ENCODE assay signal across 28 cellular contexts in genomic region chr5:105197531-105197930, GRCh38.
"Had no signal": no experiment of that assay in that cellular context is flagged by ENCODE, and none has a peak within 500 bp of the region (broad histone marks: within the 10 kb centered on the region; RNA-seq: fewer than 3 reads in every experiment).

No MANE protein-coding gene starts in this region.

- H3K79me2 ChIP-seq: parathyroid adenoma had no signal

- H2AFZ ChIP-seq: neural progenitor cell, parathyroid adenoma had no signal

- ATAC-seq: natural killer cell; psoas muscle; right cardiac atrium; sciatic nerve; stimulated activated memory B cell treated with anti-CD40 and anti-IgM and Interleukin-4, amounts not matched to agents 10 μg/mL and 1 μg/mL and 100 μg/mL, for 72 hours; stimulated activated naive CD8-positive, alpha-beta T cell treated with anti-CD3 and anti-CD28 coated beads, Interleukin-15, amount 100 ng/mL, for 72 hours; stimulated activated naive CD8-positive, alpha-beta T cell treated with anti-CD3 and anti-CD28 coated beads, Interleukin-15, Interleukin-2, amounts not matched to agents 100 U/mL and 50 U/mL, for 24 hours; upper lobe of right lung had no signal

- H3K4me2 ChIP-seq: neural progenitor cell, smooth muscle cell had no signal

- H3K27ac ChIP-seq: neural progenitor cell, ovary, parathyroid adenoma, psoas muscle, skin epidermis, spleen, suprapubic skin, testis, tibial artery, transverse colon, upper lobe of right lung, uterus had no signal

- H3K36me3 ChIP-seq: neural progenitor cell, ovary, spleen, suprapubic skin, tibial artery, transverse colon, upper lobe of right lung, uterus had no signal

- H3K4me1 ChIP-seq: neural progenitor cell, parathyroid adenoma, psoas muscle, spleen, suprapubic skin, testis, tibial artery, transverse colon, upper lobe of right lung, uterus had no signal

- H3K27me3 ChIP-seq: neural progenitor cell, ovary, spleen, suprapubic skin, testis, tibial artery, transverse colon, upper lobe of right lung, uterus had no signal

- H3K9me3 ChIP-seq: ovary, psoas muscle, testis, transverse colon, upper lobe of right lung, uterus had no signal

- DNase-seq: natural killer cell; occipital lobe; ovary; posterior cingulate gyrus; psoas muscle; right cardiac atrium; spleen; stimulated activated CD4-positive, alpha-beta T cell treated with anti-CD3 and anti-CD28 coated beads, Interleukin-12 subunit alpha, Interleukin-12 subunit beta, amount 100 ng/mL, for 4 hours; stimulated activated CD4-positive, alpha-beta T cell treated with anti-CD3 and anti-CD28 coated beads, Interleukin-1b, Interleukin-23, amount 100 ng/mL, for 48 hours; stimulated activated CD4-positive, alpha-beta T cell treated with anti-CD3 and anti-CD28 coated beads, Interleukin-4, amount 100 ng/mL, for 1 hour; stimulated activated CD4-positive, alpha-beta T cell treated with anti-CD3 and anti-CD28 coated beads, Interleukin-4, amount 100 ng/mL, for 4 hours; stimulated activated CD8-positive, alpha-beta memory T cell treated with anti-CD3 and anti-CD28 coated beads, Interleukin-4, amount 100 ng/mL, for 48 hours; stimulated activated naive CD4-positive, alpha-beta T cell; stimulated activated naive CD8-positive, alpha-beta T cell treated with anti-CD3 and anti-CD28 coated beads, Interleukin-15, amount 100 ng/mL, for 72 hours; stimulated activated naive CD8-positive, alpha-beta T cell treated with anti-CD3 and anti-CD28 coated beads, Interleukin-15, Interleukin-2, amounts not matched to agents 100 U/mL and 50 U/mL, for 24 hours; substantia nigra; testis; tibial artery; transverse colon; upper lobe of right lung; uterus had no signal

- H3K9ac ChIP-seq: neural progenitor cell, parathyroid adenoma had no signal

- H3K4me3 ChIP-seq: neural progenitor cell, ovary, psoas muscle, skin epidermis, smooth muscle cell, spleen, suprapubic skin, testis, tibial artery, transverse colon, upper lobe of right lung, uterus had no signal
